1 cellular context compared by ENCODE assay signal in the genomic region with DNA sequence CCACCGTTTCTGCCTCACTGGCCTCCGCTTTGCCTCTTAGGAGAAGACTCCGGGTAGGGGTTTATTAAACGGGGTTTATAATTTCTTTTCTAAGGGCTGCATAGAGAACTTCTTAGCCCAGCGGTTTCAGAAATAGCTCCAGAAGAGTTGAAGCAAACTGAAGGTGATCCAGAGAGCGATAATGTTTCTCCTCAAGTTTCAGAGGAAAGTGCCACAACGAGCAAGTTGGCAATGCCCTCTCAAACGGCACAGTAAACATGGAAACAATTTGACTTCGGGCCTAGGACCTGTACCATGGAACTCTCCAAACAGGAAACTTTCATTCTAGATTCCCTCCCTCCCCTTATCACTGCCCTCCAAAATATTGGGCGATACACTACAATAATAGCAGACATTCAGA.
TF ChIP-seq lines count a peak whose summit lies in the region.

No MANE protein-coding gene starts in this region.

TF ChIP-seq in H1, 55 proteins besides CTCF, POLR2A, EP300 and RAD21:
- no peak for TF ChIP-seq RXRA (IDR thresholded peaks at IDR 0.05; ENCODE audit: insufficient read depth, low read depth, low read length)
- no peak for TF ChIP-seq CBX5 (IDR thresholded peaks at IDR 0.05; ENCODE audit: low read depth, low read length)
- TF ChIP-seq, protein P1, sequence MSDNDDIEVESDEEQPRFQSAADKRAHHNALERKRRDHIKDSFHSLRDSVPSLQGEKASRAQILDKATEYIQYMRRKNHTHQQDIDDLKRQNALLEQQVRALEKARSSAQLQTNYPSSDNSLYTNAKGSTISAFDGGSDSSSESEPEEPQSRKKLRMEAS (IDR thresholded peaks at IDR 0.05) = no peak
- no peak for TF ChIP-seq NANOG (IDR thresholded peaks at IDR 0.05; ENCODE audit: insufficient read depth, low read depth, low read length, poor library complexity, severe bottlenecking)
- TF ChIP-seq KDM5A (IDR thresholded peaks at IDR 0.05; ENCODE audit: low read length) = no peak
- TF ChIP-seq EZH2 (IDR thresholded peaks at IDR 0.05; ENCODE audit: low read depth, low read length, severe bottlenecking) = no peak
- no peak for TF ChIP-seq ZNF274 (IDR thresholded peaks at IDR 0.05; ENCODE audit: borderline replicate concordance, extremely low read depth, low read length)
